In the genomic region with DNA sequence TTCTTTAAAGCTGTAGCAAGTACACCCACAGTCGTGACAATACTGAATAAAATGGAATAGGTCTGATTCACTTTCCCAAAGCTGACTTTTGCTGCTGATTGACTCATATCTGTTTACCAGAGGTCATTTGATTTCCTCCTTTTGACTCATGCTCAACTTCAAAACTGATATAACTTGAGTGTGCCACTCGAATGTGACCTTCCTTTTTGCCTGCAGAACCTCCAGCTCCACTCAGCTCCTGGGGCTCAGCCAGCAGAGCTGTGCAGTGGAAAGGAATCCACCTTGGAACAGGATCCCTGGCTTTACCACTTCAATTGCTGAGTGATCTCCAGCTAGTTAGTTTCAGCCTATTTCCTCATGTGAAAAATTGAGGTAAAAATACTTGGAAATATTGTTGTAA, we compare ENCODE assay signal across 8 cellular contexts.
DNase-seq lines count a peak whose midpoint lies in the region; ATAC-seq and TF ChIP-seq lines count a peak whose summit lies in the region.

No MANE protein-coding gene starts in this region.

- intact Hi-C loops in CD8-positive, alpha-beta T cell (cut with DNase I, micrococcal nuclease): no loop called here

- no peaks in the 10 kb centered on the region for H3K9me3 ChIP-seq in CD8-positive, alpha-beta T cell (ENCODE audit: low read length)

- CTCF ChIA-PET in CD8-positive, alpha-beta T cell (lab: Charles Lee): no interaction called here

- DNase-seq in EL (peak; percentile 90), HPDE6-E6E7 (ENCODE audit: extremely low spot score) (peak; percentile 78), dedifferentiated amniotic fluid mesenchymal stem cell (ENCODE audit: extremely low spot score) (peak; percentile 39), medulla oblongata (ENCODE audit: extremely low spot score) (no peak), NK-92 (lab: John Stamatoyannopoulos, UW; ENCODE audit: unreplicated experiment) (no peak)
- DNase-seq in stimulated activated effector memory CD8-positive, alpha-beta T cell treated with anti-CD3 and anti-CD28 coated beads, Interleukin-12 subunit alpha, Interleukin-12 subunit beta, amount 100 ng/mL, for 72 hours (ENCODE audit: low spot score in 2 of 2): no peak
- no peak for DNase-seq in CD8-positive, alpha-beta T cell

- H3K27me3 ChIP-seq in CD8-positive, alpha-beta T cell (ENCODE audit: insufficient read depth, low read length): no peaks in the 10 kb centered on the region

- no peak overlapping the region for H3K27ac ChIP-seq in CD8-positive, alpha-beta T cell (ENCODE audit: low read depth, low read length)

- no peak overlapping the region for H3K4me3 ChIP-seq in CD8-positive, alpha-beta T cell (ENCODE audit: low read depth, low read length)

- H3K27ac Mint-ChIP-seq in stimulated activated effector memory CD8-positive, alpha-beta T cell treated with anti-CD3 and anti-CD28 coated beads, Interleukin-12 subunit alpha, Interleukin-12 subunit beta, amount 100 ng/mL, for 72 hours: no peak overlapping the region
- H3K27ac Mint-ChIP-seq in CD8-positive, alpha-beta T cell: no peak overlapping the region

- POLR2A ChIA-PET in CD8-positive, alpha-beta T cell (lab: Charles Lee): interaction anchor here (0.6 kb wide), 1 partner anchor 182 kb away, joined by 6 read pairs; no protein-coding TSS in a partner anchor

- TF ChIP-seq CTCF in CD8-positive, alpha-beta T cell (IDR thresholded peaks at IDR 0.05): no peak

- H3K4me1 ChIP-seq in CD8-positive, alpha-beta T cell (ENCODE audit: insufficient read depth, low read length): no peaks in the 10 kb centered on the region

- no peak overlapping the region for H3K4me3 Mint-ChIP-seq in stimulated activated effector memory CD8-positive, alpha-beta T cell treated with anti-CD3 and anti-CD28 coated beads, Interleukin-12 subunit alpha, Interleukin-12 subunit beta, amount 100 ng/mL, for 72 hours
- H3K4me3 Mint-ChIP-seq in CD8-positive, alpha-beta T cell: no peak overlapping the region

- H3K36me3 Mint-ChIP-seq in stimulated activated effector memory CD8-positive, alpha-beta T cell treated with anti-CD3 and anti-CD28 coated beads, Interleukin-12 subunit alpha, Interleukin-12 subunit beta, amount 100 ng/mL, for 72 hours: no peaks in the 10 kb centered on the region
- H3K36me3 Mint-ChIP-seq in CD8-positive, alpha-beta T cell: no peaks in the 10 kb centered on the region

- H3K4me1 Mint-ChIP-seq in stimulated activated effector memory CD8-positive, alpha-beta T cell treated with anti-CD3 and anti-CD28 coated beads, Interleukin-12 subunit alpha, Interleukin-12 subunit beta, amount 100 ng/mL, for 72 hours: peaks cover 12% of the 10 kb centered on the region
- no peaks in the 10 kb centered on the region for H3K4me1 Mint-ChIP-seq in CD8-positive, alpha-beta T cell (ENCODE audit: low read depth)

- peak; percentile 40 for ATAC-seq in GM19468 (IDR thresholded peaks at IDR 0.05; ENCODE audit: extremely low read depth, unreplicated experiment)
- peak; percentile 83 for ATAC-seq in stimulated activated effector memory CD8-positive, alpha-beta T cell treated with anti-CD3 and anti-CD28 coated beads, Interleukin-12 subunit alpha, Interleukin-12 subunit beta, amount 100 ng/mL, for 72 hours
- no peak for ATAC-seq in CD8-positive, alpha-beta T cell

- H3K9me3 Mint-ChIP-seq in stimulated activated effector memory CD8-positive, alpha-beta T cell treated with anti-CD3 and anti-CD28 coated beads, Interleukin-12 subunit alpha, Interleukin-12 subunit beta, amount 100 ng/mL, for 72 hours: no peaks in the 10 kb centered on the region
- no peaks in the 10 kb centered on the region for H3K9me3 Mint-ChIP-seq in CD8-positive, alpha-beta T cell

- H3K36me3 ChIP-seq in CD8-positive, alpha-beta T cell (ENCODE audit: insufficient read depth, low read length): no peaks in the 10 kb centered on the region

- H3K27me3 Mint-ChIP-seq in CD8-positive, alpha-beta T cell (ENCODE audit: low read depth): peaks cover 18% of the 10 kb centered on the region

Comparison
In these comparisons a context has a peak if more than half of its experiments do, and no peak if none do; other contexts are left out.
1. DNase-seq: peak in EL (single experiment), HPDE6-E6E7 (single experiment) and dedifferentiated amniotic fluid mesenchymal stem cell (single experiment); none in stimulated activated effector memory CD8-positive, alpha-beta T cell treated with anti-CD3 and anti-CD28 coated beads, Interleukin-12 subunit alpha, Interleukin-12 subunit beta, amount 100 ng/mL, for 72 hours (0 of 2), medulla oblongata (single experiment), CD8-positive, alpha-beta T cell (0 of 7) and NK-92 (single experiment).